2 cellular contexts compared by ENCODE assay signal in the genomic region with DNA sequence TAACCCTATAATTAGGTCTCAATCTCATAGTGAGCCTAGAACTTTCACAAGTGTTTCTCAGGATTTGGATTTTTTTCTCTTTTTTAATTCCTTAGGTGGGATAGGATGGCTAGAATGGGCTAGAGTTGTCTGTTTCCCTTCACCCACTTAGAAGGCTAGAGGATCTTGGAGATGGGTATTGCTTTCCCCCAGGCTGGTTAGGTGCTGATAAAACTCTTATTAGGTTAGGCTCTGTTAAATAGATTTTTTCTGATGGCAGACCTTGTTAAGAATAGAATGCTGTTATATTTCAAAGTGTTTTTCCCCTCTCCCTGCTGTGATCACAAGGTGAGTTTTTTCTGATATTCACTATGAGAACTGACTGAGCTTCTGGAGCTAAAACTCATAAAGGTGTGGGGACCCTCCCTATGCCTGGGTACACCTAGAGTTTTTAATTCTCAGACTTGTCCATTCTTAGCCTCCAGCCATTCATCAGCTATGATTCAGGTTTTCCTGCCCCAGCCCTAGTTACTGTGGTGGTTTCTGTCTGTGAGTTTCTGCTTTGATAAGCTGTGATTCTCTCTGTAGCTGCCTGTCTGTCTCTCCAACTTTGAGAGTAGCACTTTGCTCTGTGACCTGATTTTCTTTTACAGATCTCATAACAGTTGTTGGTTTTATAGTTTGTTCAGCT.
TF ChIP-seq lines count a peak whose summit lies in the region.

No MANE protein-coding gene starts in this region.

TF ChIP-seq in IMR-90, 13 proteins besides CTCF, POLR2A, EP300 and RAD21 (continued from another document):
- TF ChIP-seq, protein P1, sequence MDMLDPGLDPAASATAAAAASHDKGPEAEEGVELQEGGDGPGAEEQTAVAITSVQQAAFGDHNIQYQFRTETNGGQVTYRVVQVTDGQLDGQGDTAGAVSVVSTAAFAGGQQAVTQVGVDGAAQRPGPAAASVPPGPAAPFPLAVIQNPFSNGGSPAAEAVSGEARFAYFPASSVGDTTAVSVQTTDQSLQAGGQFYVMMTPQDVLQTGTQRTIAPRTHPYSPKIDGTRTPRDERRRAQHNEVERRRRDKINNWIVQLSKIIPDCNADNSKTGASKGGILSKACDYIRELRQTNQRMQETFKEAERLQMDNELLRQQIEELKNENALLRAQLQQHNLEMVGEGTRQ (IDR thresholded peaks at IDR 0.05; ENCODE audit: low read depth, low read length): no peak
- TF ChIP-seq RCOR1 (IDR thresholded peaks at IDR 0.05; ENCODE audit: insufficient replicate concordance, low read length) (no peak), CEBPB (IDR thresholded peaks at IDR 0.05; ENCODE audit: low read depth, low read length) (no peak), SMC3 (IDR thresholded peaks at IDR 0.05; ENCODE audit: low read depth, low read length) (no peak), MXI1 (IDR thresholded peaks at IDR 0.05; ENCODE audit: borderline replicate concordance, low read depth, low read length) (no peak)
- TF ChIP-seq, protein P2, sequence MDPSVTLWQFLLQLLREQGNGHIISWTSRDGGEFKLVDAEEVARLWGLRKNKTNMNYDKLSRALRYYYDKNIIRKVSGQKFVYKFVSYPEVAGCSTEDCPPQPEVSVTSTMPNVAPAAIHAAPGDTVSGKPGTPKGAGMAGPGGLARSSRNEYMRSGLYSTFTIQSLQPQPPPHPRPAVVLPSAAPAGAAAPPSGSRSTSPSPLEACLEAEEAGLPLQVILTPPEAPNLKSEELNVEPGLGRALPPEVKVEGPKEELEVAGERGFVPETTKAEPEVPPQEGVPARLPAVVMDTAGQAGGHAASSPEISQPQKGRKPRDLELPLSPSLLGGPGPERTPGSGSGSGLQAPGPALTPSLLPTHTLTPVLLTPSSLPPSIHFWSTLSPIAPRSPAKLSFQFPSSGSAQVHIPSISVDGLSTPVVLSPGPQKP (IDR thresholded peaks at IDR 0.05; ENCODE audit: borderline replicate concordance, low read depth, low read length): no peak

TF ChIP-seq in SK-N-SH, 30 proteins besides CTCF, POLR2A, EP300 and RAD21 (continued from another document):
- TF ChIP-seq, protein P3, sequence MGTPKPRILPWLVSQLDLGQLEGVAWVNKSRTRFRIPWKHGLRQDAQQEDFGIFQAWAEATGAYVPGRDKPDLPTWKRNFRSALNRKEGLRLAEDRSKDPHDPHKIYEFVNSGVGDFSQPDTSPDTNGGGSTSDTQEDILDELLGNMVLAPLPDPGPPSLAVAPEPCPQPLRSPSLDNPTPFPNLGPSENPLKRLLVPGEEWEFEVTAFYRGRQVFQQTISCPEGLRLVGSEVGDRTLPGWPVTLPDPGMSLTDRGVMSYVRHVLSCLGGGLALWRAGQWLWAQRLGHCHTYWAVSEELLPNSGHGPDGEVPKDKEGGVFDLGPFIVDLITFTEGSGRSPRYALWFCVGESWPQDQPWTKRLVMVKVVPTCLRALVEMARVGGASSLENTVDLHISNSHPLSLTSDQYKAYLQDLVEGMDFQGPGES (IDR thresholded peaks at IDR 0.05; ENCODE audit: low read depth, low read length): no peak
- TF ChIP-seq CHD2 (IDR thresholded peaks at IDR 0.05; ENCODE audit: low read length, partially characterized antibody) (peak; percentile 60), MXI1 (IDR thresholded peaks at IDR 0.05; ENCODE audit: low read depth, low read length) (no peak), NRF1 (IDR thresholded peaks at IDR 0.05; ENCODE audit: low read depth, low read length) (no peak), SIN3A (IDR thresholded peaks at IDR 0.05; ENCODE audit: borderline replicate concordance, low read depth, low read length) (no peak), FOXJ3 (CRISPR knock-in tag; IDR thresholded peaks at IDR 0.05) (no peak; the same call in 1 of the 2 replicates), RXRA (IDR thresholded peaks at IDR 0.05; ENCODE audit: borderline replicate concordance, low read depth) (no peak), ELF1 (IDR thresholded peaks at IDR 0.05) (no peak), GATA2 (CRISPR knock-in tag; IDR thresholded peaks at IDR 0.05) (peak; percentile 89), JUND (IDR thresholded peaks at IDR 0.05) (no peak), EZH2phosphoT487 (IDR thresholded peaks at IDR 0.05; ENCODE audit: borderline replicate concordance, low read depth) (no peak), SMC3 (IDR thresholded peaks at IDR 0.05; ENCODE audit: low read depth, low read length) (no peak), POLR2AphosphoS5 (IDR thresholded peaks at IDR 0.05; ENCODE audit: low read depth, low read length) (no peak), TAF1 (IDR thresholded peaks at IDR 0.05; ENCODE audit: borderline replicate concordance, low read depth, low read length) (no peak), GABPA (IDR thresholded peaks at IDR 0.05; ENCODE audit: low read depth) (no peak), NFIC (IDR thresholded peaks at IDR 0.05; ENCODE audit: borderline replicate concordance) (no peak), TEAD4 (IDR thresholded peaks at IDR 0.05; ENCODE audit: borderline replicate concordance, insufficient read depth) (no peak), RFX5 (IDR thresholded peaks at IDR 0.05; ENCODE audit: low read length) (no peak), FOXM1 (IDR thresholded peaks at IDR 0.05; ENCODE audit: low read depth) (no peak)
- TF ChIP-seq, protein P4, sequence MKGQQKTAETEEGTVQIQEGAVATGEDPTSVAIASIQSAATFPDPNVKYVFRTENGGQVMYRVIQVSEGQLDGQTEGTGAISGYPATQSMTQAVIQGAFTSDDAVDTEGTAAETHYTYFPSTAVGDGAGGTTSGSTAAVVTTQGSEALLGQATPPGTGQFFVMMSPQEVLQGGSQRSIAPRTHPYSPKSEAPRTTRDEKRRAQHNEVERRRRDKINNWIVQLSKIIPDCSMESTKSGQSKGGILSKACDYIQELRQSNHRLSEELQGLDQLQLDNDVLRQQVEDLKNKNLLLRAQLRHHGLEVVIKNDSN (IDR thresholded peaks at IDR 0.05; ENCODE audit: borderline replicate concordance, low read depth): no peak
- TF ChIP-seq, protein P5, sequence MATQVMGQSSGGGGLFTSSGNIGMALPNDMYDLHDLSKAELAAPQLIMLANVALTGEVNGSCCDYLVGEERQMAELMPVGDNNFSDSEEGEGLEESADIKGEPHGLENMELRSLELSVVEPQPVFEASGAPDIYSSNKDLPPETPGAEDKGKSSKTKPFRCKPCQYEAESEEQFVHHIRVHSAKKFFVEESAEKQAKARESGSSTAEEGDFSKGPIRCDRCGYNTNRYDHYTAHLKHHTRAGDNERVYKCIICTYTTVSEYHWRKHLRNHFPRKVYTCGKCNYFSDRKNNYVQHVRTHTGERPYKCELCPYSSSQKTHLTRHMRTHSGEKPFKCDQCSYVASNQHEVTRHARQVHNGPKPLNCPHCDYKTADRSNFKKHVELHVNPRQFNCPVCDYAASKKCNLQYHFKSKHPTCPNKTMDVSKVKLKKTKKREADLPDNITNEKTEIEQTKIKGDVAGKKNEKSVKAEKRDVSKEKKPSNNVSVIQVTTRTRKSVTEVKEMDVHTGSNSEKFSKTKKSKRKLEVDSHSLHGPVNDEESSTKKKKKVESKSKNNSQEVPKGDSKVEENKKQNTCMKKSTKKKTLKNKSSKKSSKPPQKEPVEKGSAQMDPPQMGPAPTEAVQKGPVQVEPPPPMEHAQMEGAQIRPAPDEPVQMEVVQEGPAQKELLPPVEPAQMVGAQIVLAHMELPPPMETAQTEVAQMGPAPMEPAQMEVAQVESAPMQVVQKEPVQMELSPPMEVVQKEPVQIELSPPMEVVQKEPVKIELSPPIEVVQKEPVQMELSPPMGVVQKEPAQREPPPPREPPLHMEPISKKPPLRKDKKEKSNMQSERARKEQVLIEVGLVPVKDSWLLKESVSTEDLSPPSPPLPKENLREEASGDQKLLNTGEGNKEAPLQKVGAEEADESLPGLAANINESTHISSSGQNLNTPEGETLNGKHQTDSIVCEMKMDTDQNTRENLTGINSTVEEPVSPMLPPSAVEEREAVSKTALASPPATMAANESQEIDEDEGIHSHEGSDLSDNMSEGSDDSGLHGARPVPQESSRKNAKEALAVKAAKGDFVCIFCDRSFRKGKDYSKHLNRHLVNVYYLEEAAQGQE (IDR thresholded peaks at IDR 0.05; ENCODE audit: low read depth, low read length): no peak
- TF ChIP-seq, protein P6, sequence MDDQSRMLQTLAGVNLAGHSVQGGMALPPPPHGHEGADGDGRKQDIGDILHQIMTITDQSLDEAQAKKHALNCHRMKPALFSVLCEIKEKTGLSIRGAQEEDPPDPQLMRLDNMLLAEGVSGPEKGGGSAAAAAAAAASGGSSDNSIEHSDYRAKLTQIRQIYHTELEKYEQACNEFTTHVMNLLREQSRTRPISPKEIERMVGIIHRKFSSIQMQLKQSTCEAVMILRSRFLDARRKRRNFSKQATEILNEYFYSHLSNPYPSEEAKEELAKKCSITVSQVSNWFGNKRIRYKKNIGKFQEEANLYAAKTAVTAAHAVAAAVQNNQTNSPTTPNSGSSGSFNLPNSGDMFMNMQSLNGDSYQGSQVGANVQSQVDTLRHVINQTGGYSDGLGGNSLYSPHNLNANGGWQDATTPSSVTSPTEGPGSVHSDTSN (IDR thresholded peaks at IDR 0.05): no peak
- TF ChIP-seq, protein P1 (IDR thresholded peaks at IDR 0.05; ENCODE audit: borderline replicate concordance, low read depth, low read length): no peak
